In the genomic region with DNA sequence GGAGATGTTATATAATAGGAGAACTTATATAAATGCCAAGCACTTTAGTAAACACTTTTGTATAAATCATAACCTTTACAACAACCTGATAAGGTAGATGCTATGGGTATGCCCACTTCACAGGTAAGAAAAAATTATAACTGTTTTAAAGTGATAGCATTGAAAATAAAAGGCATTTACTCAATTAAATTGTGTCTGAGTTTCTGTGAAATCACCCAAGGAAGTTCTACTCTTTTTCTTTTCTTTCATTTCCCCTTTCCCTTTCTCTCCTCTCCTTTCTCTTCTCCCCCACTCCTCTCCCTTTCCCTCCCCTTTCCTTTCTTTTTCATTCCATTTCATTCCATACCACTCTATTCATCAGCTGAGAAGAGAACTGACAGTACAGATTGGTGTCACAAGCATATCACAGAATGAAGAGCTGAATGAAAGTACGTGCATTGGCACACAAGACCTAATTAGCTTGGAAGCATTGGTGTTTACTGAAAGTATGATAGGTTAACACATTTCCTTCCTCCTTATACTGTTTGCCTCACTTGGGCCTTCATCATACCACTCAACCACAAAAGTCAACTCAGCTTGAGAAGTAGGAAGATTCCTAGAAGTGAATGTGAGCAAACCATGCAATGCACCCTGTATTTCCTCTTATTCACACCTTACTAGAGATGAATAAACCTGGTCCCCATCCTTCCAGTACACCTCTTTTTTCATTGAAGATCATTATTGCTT, we compare ENCODE assay signal across 10 cellular contexts.
A peak's percentile ranks its signal among the peaks of the same experiment; 100 is the strongest.
DNase-seq lines count a peak whose midpoint lies in the region; ATAC-seq and TF ChIP-seq lines count a peak whose summit lies in the region.
"Had no signal": no experiment of that assay in that cellular context is flagged by ENCODE, and none has a peak within 500 bp of the region (broad histone marks: within the 10 kb centered on the region; RNA-seq: fewer than 3 reads in every experiment).

No MANE protein-coding gene starts in this region.

- no peak overlapping the region for H3K9ac ChIP-seq in OCI-LY3 (ENCODE audit: low read length)

- H4K20me1 ChIP-seq in OCI-LY3 (ENCODE audit: insufficient read depth, low read length): no peaks in the 10 kb centered on the region

- TF ChIP-seq POLR2A in upper lobe of left lung (IDR thresholded peaks at IDR 0.05): peak in 1 of 4 donors; percentile 14

- TF ChIP-seq CTCF in OCI-LY3 (IDR thresholded peaks at IDR 0.05; ENCODE audit: low read depth, low read length) (no peak), upper lobe of left lung (IDR thresholded peaks at IDR 0.05) (no peak), BE2C (IDR thresholded peaks at IDR 0.05; ENCODE audit: low read depth, low read length) (no peak), GM10248 (IDR thresholded peaks at IDR 0.05; ENCODE audit: control extremely low read depth, extremely low read depth, low read depth, missing control alignments) (no peak)

- TF ChIP-seq EP300 in upper lobe of left lung (IDR thresholded peaks at IDR 0.05): peak in 1 of 4 donors; percentile 59

- WGBS in upper lobe of left lung, 2 donors: 38% methylated on average over 1 of the region's 1 CpG

- no peaks in the 10 kb centered on the region for H3K9me3 ChIP-seq in OCI-LY3 (ENCODE audit: insufficient read depth, low read length)
- H3K9me3 ChIP-seq in upper lobe of left lung: peaks cover 0 to 5% (median 0%) of the 10 kb centered on the region in 4 donors
- no peaks in the 10 kb centered on the region for H3K9me3 ChIP-seq in BE2C

- peak; percentile 44 for DNase-seq in activated naive CD4-positive, alpha-beta T cell treated with anti-CD3 and anti-CD28 coated beads, Interleukin-2, amount 10 ng/mL, durations not matched to agents 7 days and 5 days
- DNase-seq in activated naive CD4-positive, alpha-beta T cell treated with anti-CD3 and anti-CD28 coated beads, Interleukin-2, amount 50 U/mL, for 16 hours: no peak
- no peak for DNase-seq in activated naive CD8-positive, alpha-beta T cell treated with anti-CD3 and anti-CD28 coated beads, Interleukin-2, amount 50 U/mL, for 24 hours
- DNase-seq in upper lobe of left lung (no peak), BE2C (no peak), GM10248 (ENCODE audit: extremely low spot score) (no peak)
- DNase-seq: foreskin melanocyte had no signal

- H3K27me3 ChIP-seq in OCI-LY3 (ENCODE audit: low read depth, low read length) (no peaks in the 10 kb centered on the region), upper lobe of left lung (no peaks in the 10 kb centered on the region), BE2C (peaks cover 2% of the 10 kb centered on the region; the same call in 1 of the 2 replicates)

- peaks cover 34% of the 10 kb centered on the region for H3K4me1 Mint-ChIP-seq in activated naive CD4-positive, alpha-beta T cell treated with anti-CD3 and anti-CD28 coated beads, Interleukin-2, amount 10 ng/mL, durations not matched to agents 7 days and 5 days
- H3K4me1 Mint-ChIP-seq in activated naive CD8-positive, alpha-beta T cell treated with anti-CD3 and anti-CD28 coated beads, Interleukin-2, amount 50 U/mL, for 24 hours: peaks cover 11% of the 10 kb centered on the region

- CTCF ChIA-PET in activated naive CD4-positive, alpha-beta T cell treated with anti-CD3 and anti-CD28 coated beads, Interleukin-2, amount 10 ng/mL, durations not matched to agents 7 days and 5 days (lab: Charles Lee): interaction anchor here (0.6 to 2.5 kb wide), 6 partner anchors 10 to 75 kb away, joined by 3 to 9 read pairs (median 3); no protein-coding TSS in a partner anchor
- CTCF ChIA-PET in GM10248 (lab: Yijun Ruan, JAX): interaction anchor here (1.2 to 4.2 kb wide), 6 partner anchors 9 to 36 kb away, joined by 3 to 23 read pairs (median 4); no protein-coding TSS in a partner anchor

- H3K27me3 Mint-ChIP-seq in activated naive CD4-positive, alpha-beta T cell treated with anti-CD3 and anti-CD28 coated beads, Interleukin-2, amount 10 ng/mL, durations not matched to agents 7 days and 5 days: no peaks in the 10 kb centered on the region
- no peaks in the 10 kb centered on the region for H3K27me3 Mint-ChIP-seq in activated naive CD8-positive, alpha-beta T cell treated with anti-CD3 and anti-CD28 coated beads, Interleukin-2, amount 50 U/mL, for 24 hours

- H3K36me3 ChIP-seq in OCI-LY3 (replicated peaks; ENCODE audit: low read depth, low read length) (no peaks in the 10 kb centered on the region), upper lobe of left lung (no peaks in the 10 kb centered on the region), BE2C (no peaks in the 10 kb centered on the region)

- H3K4me3 ChIP-seq in OCI-LY3 (ENCODE audit: low read length) (no peak overlapping the region), upper lobe of left lung (no peak overlapping the region), BE2C (ENCODE audit: low read depth, low read length) (no peak overlapping the region)

- H3K4me1 ChIP-seq in OCI-LY3 (ENCODE audit: low read length): peaks cover 12% of the 10 kb centered on the region
- H3K4me1 ChIP-seq in upper lobe of left lung: peaks cover 0 to 4% (median 1%) of the 10 kb centered on the region in 4 donors
- no peaks in the 10 kb centered on the region for H3K4me1 ChIP-seq in BE2C

- H3K27ac ChIP-seq in OCI-LY3 (ENCODE audit: low read length): no peak overlapping the region
- peak overlapping the region in 2 of 4 donors; percentile 46 to 47 for H3K27ac ChIP-seq in upper lobe of left lung

- H3K4me3 Mint-ChIP-seq in activated naive CD4-positive, alpha-beta T cell treated with anti-CD3 and anti-CD28 coated beads, Interleukin-2, amount 10 ng/mL, durations not matched to agents 7 days and 5 days: peak overlapping the region; percentile 57
- no peak overlapping the region for H3K4me3 Mint-ChIP-seq in activated naive CD8-positive, alpha-beta T cell treated with anti-CD3 and anti-CD28 coated beads, Interleukin-2, amount 50 U/mL, for 24 hours

- H3K4me2 ChIP-seq in OCI-LY3 (ENCODE audit: low read length): peak overlapping the region; percentile 19; the same call in 1 of the 2 replicates

- H2AFZ ChIP-seq in OCI-LY3 (ENCODE audit: low read depth, low read length): 0 out of 2 replicates have a peak overlapping the region, but pooled peaks have one; percentile 18

- peak; percentile 77 for ATAC-seq in activated naive CD8-positive, alpha-beta T cell treated with anti-CD3 and anti-CD28 coated beads, Interleukin-2, amount 50 U/mL, for 24 hours
- peak; percentile 57 to 64 for ATAC-seq in upper lobe of left lung (ENCODE audit: low FRiP score in 2 of 2)
- ATAC-seq in GM21515 (IDR thresholded peaks at IDR 0.05; ENCODE audit: unreplicated experiment): no peak
- ATAC-seq: Right ventricle myocardium inferior had no signal

- H3K79me2 ChIP-seq in OCI-LY3 (ENCODE audit: low read length): no peaks in the 10 kb centered on the region

- POLR2A ChIA-PET in GM10248 (lab: Yijun Ruan, JAX): no interaction called here

- H3K36me3 Mint-ChIP-seq in activated naive CD4-positive, alpha-beta T cell treated with anti-CD3 and anti-CD28 coated beads, Interleukin-2, amount 10 ng/mL, durations not matched to agents 7 days and 5 days: peaks cover 29% of the 10 kb centered on the region
- H3K36me3 Mint-ChIP-seq in activated naive CD8-positive, alpha-beta T cell treated with anti-CD3 and anti-CD28 coated beads, Interleukin-2, amount 50 U/mL, for 24 hours (ENCODE audit: low read depth): no peaks in the 10 kb centered on the region

- peaks cover 26% of the 10 kb centered on the region for H3K9me3 Mint-ChIP-seq in activated naive CD4-positive, alpha-beta T cell treated with anti-CD3 and anti-CD28 coated beads, Interleukin-2, amount 10 ng/mL, durations not matched to agents 7 days and 5 days
- peaks cover 10% of the 10 kb centered on the region for H3K9me3 Mint-ChIP-seq in activated naive CD8-positive, alpha-beta T cell treated with anti-CD3 and anti-CD28 coated beads, Interleukin-2, amount 50 U/mL, for 24 hours

- H3K27ac Mint-ChIP-seq in activated naive CD4-positive, alpha-beta T cell treated with anti-CD3 and anti-CD28 coated beads, Interleukin-2, amount 10 ng/mL, durations not matched to agents 7 days and 5 days: peak overlapping the region; percentile 92
- peak overlapping the region; percentile 13 for H3K27ac Mint-ChIP-seq in activated naive CD8-positive, alpha-beta T cell treated with anti-CD3 and anti-CD28 coated beads, Interleukin-2, amount 50 U/mL, for 24 hours
